31 cellular contexts compared by ENCODE assay signal in genomic region chr11:48164836-48165235, GRCh38. TPM values are rescaled to one million over a fixed set of nuclear protein-coding genes. Genes with fewer than 3 reads are reported as not detected.
DNase-seq lines count a peak whose midpoint lies in the region; ATAC-seq and TF ChIP-seq lines count a peak whose summit lies in the region.
"Had no signal": no experiment of that assay in that cellular context is flagged by ENCODE, and none has a peak within 500 bp of the region (broad histone marks: within the 10 kb centered on the region; RNA-seq: fewer than 3 reads in every experiment).

No MANE protein-coding gene starts in this region.

- no peak for TF ChIP-seq CTCF in choroid plexus epithelial cell (conservative IDR thresholded peaks at IDR 0.05; ENCODE audit: low read depth, low read length)
- TF ChIP-seq CTCF in mucosa of descending colon (IDR thresholded peaks at IDR 0.05) = no peak
- TF ChIP-seq CTCF in type B pancreatic cell (conservative IDR thresholded peaks at IDR 0.05) = no peak
- no peak for TF ChIP-seq CTCF in endodermal cell (conservative IDR thresholded peaks at IDR 0.05)

- no peaks in the 10 kb centered on the region for H3K36me3 ChIP-seq in mucosa of descending colon (ENCODE audit: low read depth)
- peaks cover 40% of the 10 kb centered on the region for H3K36me3 ChIP-seq in endodermal cell (ENCODE audit: control insufficient read depth, insufficient read depth, low read length)
- H3K36me3 ChIP-seq: BE2C, SJCRH30 had no signal

- H3K36me3 Mint-ChIP-seq in type B pancreatic cell (peaks cover 25% of the 10 kb centered on the region), endodermal cell (ENCODE audit: low read depth) (peaks cover 49% of the 10 kb centered on the region)

- no peak overlapping the region for H3K4me3 Mint-ChIP-seq in type B pancreatic cell
- H3K4me3 Mint-ChIP-seq in endodermal cell = no peak overlapping the region
- H3K4me3 Mint-ChIP-seq: CD14-positive monocyte; CD8-positive, alpha-beta memory T cell had no signal

- no peak overlapping the region for H3K27ac ChIP-seq in endodermal cell (ENCODE audit: low read depth, low read length)
- H3K27ac ChIP-seq: 22Rv1, HL-60, RWPE1, SJCRH30 had no signal

- H3K4me3 ChIP-seq in choroid plexus epithelial cell (ENCODE audit: low read depth, low read length) (no peak overlapping the region), mucosa of descending colon (no peak overlapping the region), endodermal cell (ENCODE audit: low read length) (no peak overlapping the region)
- H3K4me3 ChIP-seq: GM12878, SJCRH30 had no signal

- H3K27me3 Mint-ChIP-seq in type B pancreatic cell = no peaks in the 10 kb centered on the region
- H3K27me3 Mint-ChIP-seq in endodermal cell (ENCODE audit: insufficient read depth) = no peaks in the 10 kb centered on the region
- H3K27me3 Mint-ChIP-seq: CD8-positive, alpha-beta memory T cell had no signal

- ATAC-seq in mucosa of descending colon = peak; percentile 31
- no peak for ATAC-seq in GM21529 (IDR thresholded peaks at IDR 0.05; ENCODE audit: unreplicated experiment)
- ATAC-seq: GM12878, HCT116, Panc1 had no signal

- H3K9me3 ChIP-seq in mucosa of descending colon = no peaks in the 10 kb centered on the region
- no peaks in the 10 kb centered on the region for H3K9me3 ChIP-seq in endodermal cell (ENCODE audit: control insufficient read depth, low read length)
- H3K9me3 ChIP-seq: BE2C, SJCRH30 had no signal

- H3K9me3 Mint-ChIP-seq in type B pancreatic cell = no peaks in the 10 kb centered on the region
- no peaks in the 10 kb centered on the region for H3K9me3 Mint-ChIP-seq in endodermal cell
- H3K9me3 Mint-ChIP-seq: CD8-positive, alpha-beta memory T cell had no signal

- H3K27ac Mint-ChIP-seq in type B pancreatic cell = peak overlapping the region; percentile 27
- H3K27ac Mint-ChIP-seq in endodermal cell = no peak overlapping the region
- H3K27ac Mint-ChIP-seq: CD14-positive monocyte had no signal

- no peaks in the 10 kb centered on the region for H3K4me1 ChIP-seq in mucosa of descending colon (ENCODE audit: low read depth)
- no peaks in the 10 kb centered on the region for H3K4me1 ChIP-seq in endodermal cell (ENCODE audit: control insufficient read depth, insufficient read depth, low read length)
- H3K4me1 ChIP-seq: BE2C, SJCRH30 had no signal

- DNase-seq in SIG-M5 treated with dmso at 0.1 percent for 504 hours (lab: John Stamatoyannopoulos, UW; ENCODE audit: unreplicated experiment) = peak; percentile 54
- no peak for DNase-seq in SIG-M5 (lab: John Stamatoyannopoulos, UW)
- peak; percentile 28 for DNase-seq in choroid plexus epithelial cell (ENCODE audit: low read depth)
- no peak for DNase-seq in mucosa of descending colon
- no peak for DNase-seq in type B pancreatic cell (ENCODE audit: extremely low spot score, unreplicated experiment)
- no peak for DNase-seq in HK-2 (ENCODE audit: unreplicated experiment)
- DNase-seq in endodermal cell = no peak
- DNase-seq: ACHN; BE2C; CD8-positive, alpha-beta memory T cell; DMS 273 treated with DMSO at 0.1 percent for 48 hours; DMS79; EL; GDM1; NCI-H1048; NCI-H1417; NCI-H1694 treated with DMSO at 0.1 percent for 48 hours; NCI-H2081; NCI-H2227 treated with DMSO at 0.1 percent for 48 hours; NCI-H526 treated with DMSO at 0.1 percent for 48 hours; SJCRH30 had no signal

- H3K9ac ChIP-seq in endodermal cell (ENCODE audit: extremely low read depth, low read length, poor library complexity, severe bottlenecking) = no peak overlapping the region

- H3K27me3 ChIP-seq in endodermal cell (ENCODE audit: control insufficient read depth, insufficient read depth, low read length, poor library complexity, severe bottlenecking) = no peaks in the 10 kb centered on the region
- H3K27me3 ChIP-seq: BE2C had no signal

- intact Hi-C loops in mucosa of descending colon (cut with DNase I, micrococcal nuclease) = no loop called here

- peaks cover 12% of the 10 kb centered on the region for H3K4me1 Mint-ChIP-seq in type B pancreatic cell (ENCODE audit: unreplicated experiment)
- no peaks in the 10 kb centered on the region for H3K4me1 Mint-ChIP-seq in endodermal cell

RNA-seq across cellular contexts. Expression of gene OR4B1, which starts 51.8 kb away (rescaled TPM):
- not detected for total RNA-seq in mucosa of descending colon
- not detected in 2 replicates for total RNA-seq in type B pancreatic cell (ENCODE audit: low replicate concordance)
- total RNA-seq in endodermal cell = not detected
- polyA plus RNA-seq in endodermal cell (2013, experiment 1 of 2) = not detected
- not detected for polyA plus RNA-seq in endodermal cell (2013, experiment 2 of 2)
- total RNA-seq: CD8-positive, alpha-beta memory T cell; GM12878; H4; NCI-H460; SJCRH30 had no signal
- polyA plus RNA-seq: CD14-positive monocyte; CD8-positive, alpha-beta memory T cell; GM12878 had no signal

Comparison
In these comparisons a context has a peak if more than half of its experiments do, and no peak if none do; other contexts are left out.
1. DNase-seq: peak in SIG-M5 treated with dmso at 0.1 percent for 504 hours (single experiment) and choroid plexus epithelial cell (single experiment); none in SIG-M5 (single experiment), mucosa of descending colon (0 of 3), type B pancreatic cell (single experiment), HK-2 (single experiment) and endodermal cell (single experiment).